Comparison of ENCODE assay signal across 1 cellular context in the genomic region with DNA sequence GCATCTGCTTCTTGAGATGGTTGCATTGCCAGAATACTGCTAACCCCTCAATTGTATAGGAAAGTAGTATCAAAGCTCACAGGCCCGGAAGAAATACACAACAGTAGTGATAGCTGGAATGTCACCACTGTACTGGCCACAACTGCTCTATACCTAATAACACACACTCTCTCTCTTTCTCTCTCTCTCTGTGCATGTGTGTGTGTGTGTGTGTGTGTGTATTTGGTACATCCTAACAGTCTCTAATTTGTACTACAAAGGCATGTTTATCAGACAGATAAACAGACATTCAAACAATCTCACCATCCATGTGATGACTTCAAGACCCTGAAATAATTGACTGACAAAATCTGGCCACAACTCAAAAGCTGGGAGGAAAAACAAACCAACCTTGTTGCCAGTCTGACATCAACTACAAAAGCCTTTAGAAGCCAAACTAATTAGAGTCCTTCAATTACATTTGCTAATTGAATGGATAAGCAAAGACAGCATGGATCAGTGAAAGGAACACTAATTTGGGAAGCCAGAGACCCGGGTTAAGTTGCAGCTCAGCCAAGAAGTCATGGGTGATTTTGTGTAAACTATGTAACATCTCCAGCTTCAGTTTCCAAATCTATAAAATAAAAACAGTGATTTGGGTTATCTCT.
TF ChIP-seq lines count a peak whose summit lies in the region.

No MANE protein-coding gene starts in this region.

TF ChIP-seq in HEK293, 187 proteins besides CTCF, POLR2A, EP300 and RAD21 (continued from another document):
- TF ChIP-seq, protein P1, sequence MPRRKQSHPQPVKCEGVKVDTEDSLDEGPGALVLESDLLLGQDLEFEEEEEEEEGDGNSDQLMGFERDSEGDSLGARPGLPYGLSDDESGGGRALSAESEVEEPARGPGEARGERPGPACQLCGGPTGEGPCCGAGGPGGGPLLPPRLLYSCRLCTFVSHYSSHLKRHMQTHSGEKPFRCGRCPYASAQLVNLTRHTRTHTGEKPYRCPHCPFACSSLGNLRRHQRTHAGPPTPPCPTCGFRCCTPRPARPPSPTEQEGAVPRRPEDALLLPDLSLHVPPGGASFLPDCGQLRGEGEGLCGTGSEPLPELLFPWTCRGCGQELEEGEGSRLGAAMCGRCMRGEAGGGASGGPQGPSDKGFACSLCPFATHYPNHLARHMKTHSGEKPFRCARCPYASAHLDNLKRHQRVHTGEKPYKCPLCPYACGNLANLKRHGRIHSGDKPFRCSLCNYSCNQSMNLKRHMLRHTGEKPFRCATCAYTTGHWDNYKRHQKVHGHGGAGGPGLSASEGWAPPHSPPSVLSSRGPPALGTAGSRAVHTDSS (tag by site-specific recombination; IDR thresholded peaks at IDR 0.05) = no peak
- TF ChIP-seq ZNF701 (tag by site-specific recombination; IDR thresholded peaks at IDR 0.05) = no peak
- TF ChIP-seq SCRT1 (tag by site-specific recombination; IDR thresholded peaks at IDR 0.05; ENCODE audit: borderline replicate concordance) = no peak
